1 cellular context compared by ENCODE assay signal in the genomic region with DNA sequence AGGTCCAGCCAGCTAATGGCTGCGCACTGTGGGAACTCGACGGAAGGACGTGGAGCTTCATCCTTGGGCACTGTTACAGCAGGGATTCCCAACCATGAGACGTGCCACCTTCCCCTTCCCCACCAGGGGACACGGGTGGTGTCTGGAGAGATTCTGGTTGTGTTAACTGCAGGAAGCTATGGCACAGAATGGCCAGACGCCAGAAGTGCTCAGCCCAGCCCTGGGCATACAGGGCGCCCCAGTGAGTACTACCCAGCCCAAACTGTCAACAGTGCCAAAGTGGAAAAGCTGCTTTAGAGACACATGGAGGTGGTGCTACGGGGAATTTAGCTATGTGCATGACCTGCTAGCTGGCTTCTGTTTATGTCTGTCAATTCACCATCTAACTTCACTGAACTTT.
TF ChIP-seq lines count a peak whose summit lies in the region.

No MANE protein-coding gene starts in this region.

TF ChIP-seq in GM12878, 131 proteins besides CTCF, POLR2A, EP300 and RAD21:
- TF ChIP-seq JUND (IDR thresholded peaks at IDR 0.05; ENCODE audit: low read depth, low read length) (no peak), GABPA (IDR thresholded peaks at IDR 0.05; ENCODE audit: low read depth) (no peak), EZH2 (IDR thresholded peaks at IDR 0.05; ENCODE audit: borderline replicate concordance, control insufficient read depth, low read depth, low read length) (no peak), BACH1 (IDR thresholded peaks at IDR 0.05; ENCODE audit: borderline replicate concordance) (no peak), CBX5 (IDR thresholded peaks at IDR 0.05; ENCODE audit: low read depth) (no peak), KAT2A (conservative IDR thresholded peaks at IDR 0.05; ENCODE audit: control insufficient read depth, low read depth, low read length) (no peak), ZNF217 (IDR thresholded peaks at IDR 0.05) (no peak), CBFB (IDR thresholded peaks at IDR 0.05; ENCODE audit: low read depth) (no peak), ASH2L (IDR thresholded peaks at IDR 0.05; ENCODE audit: borderline replicate concordance, low read depth) (no peak), CREM (IDR thresholded peaks at IDR 0.05; ENCODE audit: low read depth) (no peak), JUNB (IDR thresholded peaks at IDR 0.05) (no peak), SMAD5 (IDR thresholded peaks at IDR 0.05; ENCODE audit: low read depth) (no peak), EGR1 (IDR thresholded peaks at IDR 0.05; ENCODE audit: borderline replicate concordance in 1 of 2, low read depth in 2 of 2, low read length in 2 of 2) (no peak), CHD1 (IDR thresholded peaks at IDR 0.05; ENCODE audit: low read depth, low read length) (no peak), CHD4 (IDR thresholded peaks at IDR 0.05) (no peak), MYB (IDR thresholded peaks at IDR 0.05; ENCODE audit: borderline replicate concordance, low read depth, low read length) (no peak), TCF3 (IDR thresholded peaks at IDR 0.05; ENCODE audit: borderline replicate concordance, insufficient read depth, low read depth, low read length) (no peak), BRCA1 (IDR thresholded peaks at IDR 0.05; ENCODE audit: low read depth, low read length) (no peak)
- TF ChIP-seq, protein P1, sequence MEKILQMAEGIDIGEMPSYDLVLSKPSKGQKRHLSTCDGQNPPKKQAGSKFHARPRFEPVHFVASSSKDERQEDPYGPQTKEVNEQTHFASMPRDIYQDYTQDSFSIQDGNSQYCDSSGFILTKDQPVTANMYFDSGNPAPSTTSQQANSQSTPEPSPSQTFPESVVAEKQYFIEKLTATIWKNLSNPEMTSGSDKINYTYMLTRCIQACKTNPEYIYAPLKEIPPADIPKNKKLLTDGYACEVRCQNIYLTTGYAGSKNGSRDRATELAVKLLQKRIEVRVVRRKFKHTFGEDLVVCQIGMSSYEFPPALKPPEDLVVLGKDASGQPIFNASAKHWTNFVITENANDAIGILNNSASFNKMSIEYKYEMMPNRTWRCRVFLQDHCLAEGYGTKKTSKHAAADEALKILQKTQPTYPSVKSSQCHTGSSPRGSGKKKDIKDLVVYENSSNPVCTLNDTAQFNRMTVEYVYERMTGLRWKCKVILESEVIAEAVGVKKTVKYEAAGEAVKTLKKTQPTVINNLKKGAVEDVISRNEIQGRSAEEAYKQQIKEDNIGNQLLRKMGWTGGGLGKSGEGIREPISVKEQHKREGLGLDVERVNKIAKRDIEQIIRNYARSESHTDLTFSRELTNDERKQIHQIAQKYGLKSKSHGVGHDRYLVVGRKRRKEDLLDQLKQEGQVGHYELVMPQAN (conservative IDR thresholded peaks at IDR 0.05): no peak
- TF ChIP-seq, protein P2, sequence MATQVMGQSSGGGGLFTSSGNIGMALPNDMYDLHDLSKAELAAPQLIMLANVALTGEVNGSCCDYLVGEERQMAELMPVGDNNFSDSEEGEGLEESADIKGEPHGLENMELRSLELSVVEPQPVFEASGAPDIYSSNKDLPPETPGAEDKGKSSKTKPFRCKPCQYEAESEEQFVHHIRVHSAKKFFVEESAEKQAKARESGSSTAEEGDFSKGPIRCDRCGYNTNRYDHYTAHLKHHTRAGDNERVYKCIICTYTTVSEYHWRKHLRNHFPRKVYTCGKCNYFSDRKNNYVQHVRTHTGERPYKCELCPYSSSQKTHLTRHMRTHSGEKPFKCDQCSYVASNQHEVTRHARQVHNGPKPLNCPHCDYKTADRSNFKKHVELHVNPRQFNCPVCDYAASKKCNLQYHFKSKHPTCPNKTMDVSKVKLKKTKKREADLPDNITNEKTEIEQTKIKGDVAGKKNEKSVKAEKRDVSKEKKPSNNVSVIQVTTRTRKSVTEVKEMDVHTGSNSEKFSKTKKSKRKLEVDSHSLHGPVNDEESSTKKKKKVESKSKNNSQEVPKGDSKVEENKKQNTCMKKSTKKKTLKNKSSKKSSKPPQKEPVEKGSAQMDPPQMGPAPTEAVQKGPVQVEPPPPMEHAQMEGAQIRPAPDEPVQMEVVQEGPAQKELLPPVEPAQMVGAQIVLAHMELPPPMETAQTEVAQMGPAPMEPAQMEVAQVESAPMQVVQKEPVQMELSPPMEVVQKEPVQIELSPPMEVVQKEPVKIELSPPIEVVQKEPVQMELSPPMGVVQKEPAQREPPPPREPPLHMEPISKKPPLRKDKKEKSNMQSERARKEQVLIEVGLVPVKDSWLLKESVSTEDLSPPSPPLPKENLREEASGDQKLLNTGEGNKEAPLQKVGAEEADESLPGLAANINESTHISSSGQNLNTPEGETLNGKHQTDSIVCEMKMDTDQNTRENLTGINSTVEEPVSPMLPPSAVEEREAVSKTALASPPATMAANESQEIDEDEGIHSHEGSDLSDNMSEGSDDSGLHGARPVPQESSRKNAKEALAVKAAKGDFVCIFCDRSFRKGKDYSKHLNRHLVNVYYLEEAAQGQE (IDR thresholded peaks at IDR 0.05; ENCODE audit: low read depth, low read length): no peak
